ENCODE assay signal across 8 cellular contexts in genomic region chr6:169654590-169655391, GRCh38. TPM values are rescaled to one million over a fixed set of nuclear protein-coding genes. Genes with fewer than 3 reads are reported as not detected.
DNase-seq lines count a peak whose midpoint lies in the region; ATAC-seq and TF ChIP-seq lines count a peak whose summit lies in the region.

No MANE protein-coding gene starts in this region.

- H3K36me3 ChIP-seq in Peyer's patch: peaks cover 0 to 13% (median 0%) of the 10 kb centered on the region in 3 donors
- H3K36me3 ChIP-seq in urinary bladder (ENCODE audit: insufficient read depth): no peaks in the 10 kb centered on the region

- ATAC-seq in HG02970 (IDR thresholded peaks at IDR 0.05; ENCODE audit: low FRiP score, unreplicated experiment): peak; percentile 84
- peak; percentile 93 to 95 for ATAC-seq in activated naive CD4-positive, alpha-beta T cell treated with anti-CD3 and anti-CD28 coated beads, Interleukin-2, amount 50 U/mL, for 72 hours

- H3K27ac Mint-ChIP-seq in activated naive CD4-positive, alpha-beta T cell treated with anti-CD3 and anti-CD28 coated beads, Interleukin-2, amount 50 U/mL, for 72 hours: peak overlapping the region in 1 of 2 donors; percentile 31
- H3K27ac Mint-ChIP-seq in glutamatergic neuron (ENCODE audit: unreplicated experiment): no peak overlapping the region

- 47% methylated on average over 47 of the region's 47 CpGs for WGBS in urinary bladder

- H3K4me1 Mint-ChIP-seq in glutamatergic neuron (ENCODE audit: low read depth, unreplicated experiment): peaks cover 5% of the 10 kb centered on the region

- H3K36me3 Mint-ChIP-seq in activated naive CD4-positive, alpha-beta T cell treated with anti-CD3 and anti-CD28 coated beads, Interleukin-2, amount 50 U/mL, for 72 hours: peaks cover 11 to 15% of the 10 kb centered on the region in 2 donors
- peaks cover 17% of the 10 kb centered on the region for H3K36me3 Mint-ChIP-seq in glutamatergic neuron (ENCODE audit: unreplicated experiment)

- H3K27ac ChIP-seq in Peyer's patch (peak overlapping the region; percentile 35 to 71 (median 54)), urinary bladder (ENCODE audit: low read depth) (no peak overlapping the region)

- TF ChIP-seq POLR2A in GM15510 (IDR thresholded peaks at IDR 0.05; ENCODE audit: borderline replicate concordance, extremely low read depth, insufficient read length) (peak; percentile 17), Peyer's patch (IDR thresholded peaks at IDR 0.05) (no peak)

- H3K4me3 ChIP-seq in Peyer's patch: peak overlapping the region; percentile 29 to 61 (median 45)
- peak overlapping the region; percentile 11 for H3K4me3 ChIP-seq in urinary bladder (ENCODE audit: low read depth, low read length)

- peak overlapping the region; percentile 90 for H3K4me3 Mint-ChIP-seq in glutamatergic neuron (ENCODE audit: unreplicated experiment)

- H3K27me3 ChIP-seq in Peyer's patch: no peaks in the 10 kb centered on the region

- H3K4me1 ChIP-seq in Peyer's patch (no peaks in the 10 kb centered on the region), urinary bladder (ENCODE audit: insufficient read depth) (no peaks in the 10 kb centered on the region)

- TF ChIP-seq CTCF in Peyer's patch (IDR thresholded peaks at IDR 0.05) (peak in 4 of 6 experiments; percentile 24 to 35 (median 28)), glutamatergic neuron (IDR thresholded peaks at IDR 0.05; ENCODE audit: partially characterized antibody, unreplicated experiment) (no peak)

- peaks cover 16% of the 10 kb centered on the region for H3K27me3 Mint-ChIP-seq in glutamatergic neuron (ENCODE audit: unreplicated experiment)

- no peaks in the 10 kb centered on the region for H3K9me3 ChIP-seq in Peyer's patch

- DNase-seq in Peyer's patch (peak; percentile 72 to 88 (median 83)), glutamatergic neuron (peak; percentile 42), putamen (ENCODE audit: low spot score) (peak; percentile 75), SIG-M5 treated with dmso at 0.1 percent for 504 hours (lab: John Stamatoyannopoulos, UW; ENCODE audit: unreplicated experiment) (no peak)
- DNase-seq in activated naive CD4-positive, alpha-beta T cell treated with anti-CD3 and anti-CD28 coated beads, Interleukin-2, amount 50 U/mL, for 72 hours (ENCODE audit: low spot score in 2 of 2): peak; percentile 30 to 64

- no peaks in the 10 kb centered on the region for H3K9me3 Mint-ChIP-seq in activated naive CD4-positive, alpha-beta T cell treated with anti-CD3 and anti-CD28 coated beads, Interleukin-2, amount 50 U/mL, for 72 hours
- peaks cover 3% of the 10 kb centered on the region for H3K9me3 Mint-ChIP-seq in glutamatergic neuron (ENCODE audit: unreplicated experiment)

RNA-seq across cellular contexts. Expression of gene WDR27, which starts 47.0 kb away (rescaled TPM):
- total RNA-seq in Peyer's patch (100 to 1,000 TPM in 1 of 4 donors, 10 to 100 TPM in 3; 23.1 to 101 (median 75.8) TPM), glutamatergic neuron (ENCODE audit: unreplicated experiment) (64.8 TPM), urinary bladder (54.5 TPM)
- total RNA-seq in activated naive CD4-positive, alpha-beta T cell treated with anti-CD3 and anti-CD28 coated beads, Interleukin-2, amount 50 U/mL, for 72 hours: 10 to 100 TPM; 28.9 to 48.1 TPM
- 15.9 TPM for polyA plus RNA-seq in urinary bladder

RNA-seq across cellular contexts. Expression of gene C6orf120, which starts 47.1 kb away (rescaled TPM):
- total RNA-seq in Peyer's patch (10 to 100 TPM; 19.0 to 41.5 (median 31.4) TPM), glutamatergic neuron (ENCODE audit: unreplicated experiment) (29.7 TPM), urinary bladder (48.2 TPM)
- total RNA-seq in activated naive CD4-positive, alpha-beta T cell treated with anti-CD3 and anti-CD28 coated beads, Interleukin-2, amount 50 U/mL, for 72 hours: 10 to 100 TPM in 1 of 2 donors, 1 to 10 TPM in 1; 8.9 to 13.9 TPM
- 21.7 TPM for polyA plus RNA-seq in urinary bladder
